20 cellular contexts compared by ENCODE assay signal in the genomic region with DNA sequence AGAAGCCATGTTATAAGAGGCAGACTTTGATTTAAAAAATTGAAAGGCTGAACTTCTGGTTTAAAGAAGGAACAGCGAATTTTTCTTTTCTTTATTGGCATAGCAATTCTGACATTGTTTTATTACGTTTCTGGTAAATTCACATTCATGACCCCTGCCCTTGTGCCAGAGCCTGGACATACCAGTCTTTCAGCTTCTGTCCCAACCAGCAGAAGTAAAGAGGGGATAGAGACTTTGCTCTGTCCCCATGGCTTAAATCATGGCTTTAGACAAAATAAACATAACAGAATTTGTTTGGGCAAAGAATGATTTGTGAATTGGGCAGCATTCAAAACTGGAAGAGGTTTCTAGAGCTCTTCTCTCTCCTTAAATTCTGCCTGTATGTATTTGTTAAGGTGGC.
"Had no signal": no experiment of that assay in that cellular context is flagged by ENCODE, and none has a peak within 500 bp of the region (broad histone marks: within the 10 kb centered on the region; RNA-seq: fewer than 3 reads in every experiment).

No MANE protein-coding gene starts in this region.

- H3K4me3 ChIP-seq: colonic mucosa, left lung, lower lobe of right lung, right atrium auricular region, stomach, upper lobe of right lung, vagina had no signal

- H3K9me3 ChIP-seq: colonic mucosa, left lung, lower lobe of right lung, neutrophil, right atrium auricular region, stomach, upper lobe of right lung, vagina had no signal

- H3K36me3 ChIP-seq: colonic mucosa, right atrium auricular region had no signal

- H3K4me3 Mint-ChIP-seq: endodermal cell, memory B cell, naive B cell had no signal

- ATAC-seq: foreskin keratinocyte, left lung, lower lobe of right lung, upper lobe of right lung had no signal

- H3K27ac Mint-ChIP-seq: endodermal cell, memory B cell had no signal

- H3K27ac ChIP-seq: colonic mucosa, foreskin keratinocyte, left lung, lower lobe of right lung, neutrophil, right atrium auricular region, upper lobe of right lung, vagina had no signal

- H3K27me3 ChIP-seq: colonic mucosa, foreskin keratinocyte, left lung, neutrophil, right atrium auricular region, stomach, upper lobe of right lung, vagina had no signal

- H3K4me1 ChIP-seq: colonic mucosa, foreskin keratinocyte, upper lobe of right lung had no signal

- DNase-seq: colonic mucosa; dermis blood vessel endothelial cell; endodermal cell; erythroblast; foreskin keratinocyte; hippocampal formation; kidney glomerular epithelial cell; left lung; lower lobe of right lung; midbrain; naive B cell; small intestine; stimulated activated CD4-positive, alpha-beta T cell treated with anti-CD3 and anti-CD28 coated beads, Interleukin-12 subunit alpha, Interleukin-12 subunit beta, amount 100 ng/mL, for 4 hours; stimulated activated naive CD4-positive, alpha-beta T cell; stomach; upper lobe of right lung had no signal

- H3K27me3 Mint-ChIP-seq: memory B cell, naive B cell had no signal
